16 cellular contexts compared by ENCODE assay signal in the genomic region with DNA sequence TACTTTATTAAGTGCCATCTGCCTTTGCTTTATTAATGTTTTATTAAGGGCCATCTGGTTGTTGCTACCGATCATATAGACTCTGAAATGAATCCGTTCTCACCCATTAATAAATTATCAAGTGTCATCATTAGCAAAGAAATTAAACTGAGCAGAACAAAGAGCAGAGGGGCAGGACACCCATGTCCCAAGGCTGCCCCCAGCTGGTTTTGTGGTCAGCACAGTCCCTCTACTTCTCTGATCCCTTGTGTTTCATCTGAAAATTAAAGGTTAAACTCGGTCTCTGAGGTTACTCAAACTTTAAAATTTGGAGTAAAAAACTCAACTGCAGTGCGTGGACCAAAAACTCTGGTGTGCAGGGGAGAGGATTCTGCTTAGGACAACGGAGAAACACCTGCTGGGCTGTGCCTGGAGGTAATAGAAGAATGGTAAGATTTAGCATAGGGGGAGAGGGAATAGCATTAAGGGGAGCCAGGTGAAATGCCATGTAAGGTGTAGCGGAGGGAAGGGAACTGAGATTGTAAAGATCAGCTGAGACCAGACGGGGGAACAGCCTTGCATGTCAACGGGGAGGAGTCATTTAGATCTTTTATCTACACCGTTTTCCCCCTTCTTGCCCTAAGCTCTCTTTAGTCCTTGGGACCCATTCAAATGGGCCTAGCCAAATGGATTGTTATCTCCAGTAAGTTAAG. TPM values are rescaled to one million over a fixed set of nuclear protein-coding genes. Genes with fewer than 3 reads are reported as not detected.
DNase-seq lines count a peak whose midpoint lies in the region; ATAC-seq and TF ChIP-seq lines count a peak whose summit lies in the region.
"Had no signal": no experiment of that assay in that cellular context is flagged by ENCODE, and none has a peak within 500 bp of the region (broad histone marks: within the 10 kb centered on the region; RNA-seq: fewer than 3 reads in every experiment).

No MANE protein-coding gene starts in this region.

- H3K4me3 ChIP-seq in BJ (ENCODE audit: low read depth, low read length) (no peak overlapping the region), Panc1 (ENCODE audit: low read depth in 2 of 2, low read length in 2 of 2) (no peak overlapping the region), fibroblast of mammary gland (ENCODE audit: control insufficient read depth, low read depth, low read length) (no peak overlapping the region)
- H3K4me3 ChIP-seq: esophagus squamous epithelium, sigmoid colon had no signal

- CTCF ChIA-PET in BJ (lab: Yijun Ruan, JAX), result interaction anchor here (1.0 to 1.1 kb wide), 2 partner anchors 39 to 53 kb away, joined by 3 read pairs; no protein-coding TSS in a partner anchor
- CTCF ChIA-PET in Panc1 (lab: Charles Lee), result interaction anchor here (0.7 kb wide), 1 partner anchor 349 kb away, joined by 4 read pairs; no protein-coding TSS in a partner anchor

- in situ Hi-C loops in GM13977 (cut with MboI; ENCODE audit: low pct_unique_long_range_greater_than_20kb, low sequenced_read_pairs, unreplicated experiment), result no loop called here
- in situ Hi-C loops in Panc1 (cut with HindIII; ENCODE audit: low pct_unique_long_range_greater_than_20kb, low sequenced_read_pairs), result no loop called here

- no peak overlapping the region for H3K27ac ChIP-seq in Panc1 (ENCODE audit: low read length)
- H3K27ac ChIP-seq: esophagus squamous epithelium, parathyroid adenoma, sigmoid colon had no signal

- no peaks in the 10 kb centered on the region for H3K36me3 ChIP-seq in BJ (ENCODE audit: control insufficient read depth, insufficient read depth, low read length)
- no peaks in the 10 kb centered on the region for H3K36me3 ChIP-seq in Panc1 (ENCODE audit: control insufficient read depth, insufficient read depth, low read length)
- H3K36me3 ChIP-seq: esophagus squamous epithelium, sigmoid colon had no signal

- H3K27me3 ChIP-seq in BJ (ENCODE audit: control insufficient read depth, insufficient read depth, low read length) (no peaks in the 10 kb centered on the region), Panc1 (ENCODE audit: control insufficient read depth, insufficient read depth, low read length) (no peaks in the 10 kb centered on the region; the same call in 1 of the 2 replicates)
- H3K27me3 ChIP-seq: sigmoid colon had no signal

- no peak for ATAC-seq in Panc1
- no peak for ATAC-seq in HG03159 (IDR thresholded peaks at IDR 0.05; ENCODE audit: unreplicated experiment)
- no peak for ATAC-seq in HG03175 (IDR thresholded peaks at IDR 0.05; ENCODE audit: unreplicated experiment)
- ATAC-seq: natural killer cell had no signal

- TF ChIP-seq CTCF in BJ (IDR thresholded peaks at IDR 0.05; ENCODE audit: insufficient read depth, low read depth, low read length) (peak; percentile 14; the same call in 1 of the 2 replicates), GM13977 (IDR thresholded peaks at IDR 0.05; ENCODE audit: extremely low read depth, insufficient read depth, missing control alignments) (peak; percentile 12), Panc1 (IDR thresholded peaks at IDR 0.05) (peak; percentile 40), fibroblast of mammary gland (conservative IDR thresholded peaks at IDR 0.05; ENCODE audit: control insufficient read depth, insufficient read depth, low read depth, low read length) (peak; percentile 3)

- BruUV-seq in Panc1 (replicated peaks; lab: Mats Ljungman, UMichigan), result no TSS peak

- intact Hi-C loops in Panc1 (cut with micrococcal nuclease; ENCODE audit: unreplicated experiment), result no loop called here

- DNase-seq in BJ (ENCODE audit: low read depth), result no peak
- no peak for DNase-seq in GM13977 (ENCODE audit: low spot score)
- no peak for DNase-seq in Panc1 (ENCODE audit: low read depth, low spot score)
- no peak for DNase-seq in fibroblast of mammary gland (ENCODE audit: low read depth)
- no peak for DNase-seq in stimulated activated CD4-positive, alpha-beta T cell treated with anti-CD3 and anti-CD28 coated beads, Interleukin-12 subunit alpha, Interleukin-12 subunit beta, amount 100 ng/mL, for 4 hours
- DNase-seq: activated CD4-positive, CD25-positive, alpha-beta regulatory T cell treated with anti-CD3 and anti-CD28 coated beads, Interleukin-2, amount 50 U/mL, for 72 hours; DMS79 treated with DMSO at 0.1 percent for 48 hours; effector CD8-positive, alpha-beta T cell; esophagus squamous epithelium; glutamatergic neuron; natural killer cell; NCI-H2029; sigmoid colon had no signal

- H3K9me3 ChIP-seq in Panc1 (ENCODE audit: control insufficient read depth, insufficient read depth, low read depth, low read length), result no peaks in the 10 kb centered on the region
- H3K9me3 ChIP-seq: esophagus squamous epithelium, sigmoid colon had no signal

- POLR2A ChIA-PET in BJ (lab: Charles Lee) (no interaction called here), Panc1 (lab: Charles Lee) (no interaction called here)

- H3K4me1 ChIP-seq in Panc1 (ENCODE audit: control insufficient read depth, insufficient read depth, low read length), result no peaks in the 10 kb centered on the region
- H3K4me1 ChIP-seq: esophagus squamous epithelium, parathyroid adenoma, sigmoid colon had no signal

RNA-seq across cellular contexts. Expression of a gene that starts 10.8 kb away (rescaled TPM):
- 44.3 and 47.2 TPM in 2 replicates for polyA plus RNA-seq in BJ (2011; rRNA removed)
- 24.1 and 27.2 TPM in 2 replicates for polyA minus RNA-seq in BJ (2011; rRNA and poly(A)+ RNA removed)
- 4.5 TPM for total RNA-seq in Panc1 (2021; ENCODE audit: unreplicated experiment)
- 6.3 TPM for polyA plus RNA-seq in Panc1 (2012; ENCODE audit: insufficient read length)
